In genomic region chr14:100629098-100629497, GRCh38 we compare ENCODE assay signal across 17 cellular contexts. TPM values are rescaled to one million over a fixed set of nuclear protein-coding genes. Genes with fewer than 3 reads are reported as not detected.
A peak's percentile ranks its signal among the peaks of the same experiment; 100 is the strongest.
DNase-seq lines count a peak whose midpoint lies in the region; ATAC-seq and TF ChIP-seq lines count a peak whose summit lies in the region.
"Had no signal": no experiment of that assay in that cellular context is flagged by ENCODE, and none has a peak within 500 bp of the region (broad histone marks: within the 10 kb centered on the region; RNA-seq: fewer than 3 reads in every experiment).

No MANE protein-coding gene starts in this region.

- H3K27ac ChIP-seq in HEK293 (ENCODE audit: extremely low read depth, low read depth, low read length) (no peak overlapping the region), Panc1 (ENCODE audit: low read length) (no peak overlapping the region), osteoblast (ENCODE audit: low read depth, low read length) (no peak overlapping the region)
- H3K27ac ChIP-seq: A549, SJSA1 had no signal

- H3K27me3 ChIP-seq in Panc1 (ENCODE audit: control insufficient read depth, insufficient read depth, low read length) (no peaks in the 10 kb centered on the region), osteoblast (ENCODE audit: insufficient read depth, low read length) (peaks cover 33% of the 10 kb centered on the region)
- H3K27me3 ChIP-seq: BE2C had no signal

- no peak for TF ChIP-seq CTCF in HEK293 (tag by site-specific recombination; IDR thresholded peaks at IDR 0.05)
- TF ChIP-seq CTCF in Panc1 (IDR thresholded peaks at IDR 0.05), result no peak
- no peak for TF ChIP-seq CTCF in osteoblast (IDR thresholded peaks at IDR 0.05; ENCODE audit: extremely low read depth, low read depth, low read length)

- H3K9me3 ChIP-seq in HEK293 (ENCODE audit: control insufficient read depth, insufficient read depth, low read depth, low read length), result no peaks in the 10 kb centered on the region
- H3K9me3 ChIP-seq in Panc1 (ENCODE audit: control insufficient read depth, insufficient read depth, low read depth, low read length), result no peaks in the 10 kb centered on the region
- H3K9me3 ChIP-seq in osteoblast (ENCODE audit: low read depth, low read length), result no peaks in the 10 kb centered on the region
- H3K9me3 ChIP-seq: A549, BE2C, SJSA1 had no signal

- H3K4me3 ChIP-seq in HEK293 (ENCODE audit: low read depth, low read length), result no peak overlapping the region
- H3K4me3 ChIP-seq in Panc1 (ENCODE audit: low read depth in 2 of 2, low read length in 2 of 2), result no peak overlapping the region
- H3K4me3 ChIP-seq in osteoblast (ENCODE audit: insufficient read depth, low read length), result no peak overlapping the region
- H3K4me3 ChIP-seq: A549, SJSA1 had no signal

- no peak overlapping the region for H2AFZ ChIP-seq in osteoblast (ENCODE audit: low read length)

- no peaks in the 10 kb centered on the region for H3K79me2 ChIP-seq in osteoblast (ENCODE audit: insufficient read depth, low read length)

- intact Hi-C loops in Panc1 (cut with micrococcal nuclease; ENCODE audit: unreplicated experiment), result no loop called here

- peak; percentile 67 for DNase-seq in DMS 273 (lab: John Stamatoyannopoulos, UW; ENCODE audit: unreplicated experiment)
- DNase-seq in Panc1 (ENCODE audit: low read depth, low spot score), result no peak
- DNase-seq in osteoblast (ENCODE audit: insufficient read length, low spot score, missing footprints), result peak; percentile 13
- DNase-seq in activated CD4-positive, alpha-beta T cell treated with anti-CD3 and anti-CD28 coated beads for 48 hours, result no peak
- DNase-seq: BE2C; DMS79 treated with DMSO at 0.1 percent for 48 hours; KBM-7; NCI-H1694; NCI-H2081 treated with DMSO at 0.1 percent for 48 hours; NCI-H526 treated with DMSO at 0.1 percent for 48 hours; NK-92 treated with Interleukin-12 subunit alpha and Interleukin-12 subunit beta, amount 100 ng/mL, for 24 hours; T-helper 1 cell had no signal

- H3K36me3 ChIP-seq in HEK293 (ENCODE audit: control insufficient read depth in 2 of 2, insufficient read depth in 1 of 2, low read length in 2 of 2), result no peaks in the 10 kb centered on the region
- H3K36me3 ChIP-seq in Panc1 (ENCODE audit: control insufficient read depth, insufficient read depth, low read length), result no peaks in the 10 kb centered on the region
- H3K36me3 ChIP-seq in osteoblast (ENCODE audit: insufficient read depth, low read length), result no peaks in the 10 kb centered on the region
- H3K36me3 ChIP-seq: BE2C, SJSA1 had no signal

- in situ Hi-C loops in Panc1 (cut with HindIII; ENCODE audit: low pct_unique_long_range_greater_than_20kb, low sequenced_read_pairs), result no loop called here

- H3K4me1 ChIP-seq in HEK293 (ENCODE audit: control insufficient read depth, insufficient read depth, low read length), result no peaks in the 10 kb centered on the region
- H3K4me1 ChIP-seq in Panc1 (ENCODE audit: control insufficient read depth, insufficient read depth, low read length), result no peaks in the 10 kb centered on the region
- H3K4me1 ChIP-seq in osteoblast (ENCODE audit: insufficient read depth, low read length), result no peaks in the 10 kb centered on the region
- H3K4me1 ChIP-seq: A549, SJSA1 had no signal

- ATAC-seq in Panc1, result 0 out of 2 replicates have a peak, but pooled peaks have one; percentile 45
- no peak for ATAC-seq in HG02852 (IDR thresholded peaks at IDR 0.05; ENCODE audit: unreplicated experiment)
- no peak for ATAC-seq in GM21717 (IDR thresholded peaks at IDR 0.05; ENCODE audit: unreplicated experiment)

- BruUV-seq in Panc1 (replicated peaks; lab: Mats Ljungman, UMichigan), result no TSS peak

- no peak overlapping the region for H3K4me2 ChIP-seq in osteoblast (ENCODE audit: insufficient read depth, low read length)
- H3K4me2 ChIP-seq: A549 had no signal

- CTCF ChIA-PET in HEK293 (lab: Yijun Ruan, JAX) (interaction anchor here (0.7 to 1.0 kb wide), 2 partner anchors 16 to 236 kb away, joined by 3 to 4 read pairs; no protein-coding TSS in a partner anchor), Panc1 (lab: Charles Lee) (no interaction called here)

- H4K20me1 ChIP-seq in osteoblast (ENCODE audit: insufficient read depth, low read length), result no peaks in the 10 kb centered on the region

- POLR2A ChIA-PET in HEK293 (lab: Yijun Ruan, JAX) (no interaction called here), Panc1 (lab: Charles Lee) (no interaction called here)

TF ChIP-seq in HEK293, 187 proteins besides CTCF, POLR2A, EP300 and RAD21:
- no peak for TF ChIP-seq MZF1 (tag by site-specific recombination; IDR thresholded peaks at IDR 0.05; ENCODE audit: borderline replicate concordance)
- no peak for TF ChIP-seq ZNF214 (tag by site-specific recombination; IDR thresholded peaks at IDR 0.05; ENCODE audit: borderline replicate concordance)
- TF ChIP-seq ZBTB17 (tag by site-specific recombination; IDR thresholded peaks at IDR 0.05), result no peak
- TF ChIP-seq ZIC2 (tag by site-specific recombination; IDR thresholded peaks at IDR 0.05), result 0 out of 2 replicates have a peak, but pooled peaks have one; percentile 27
- TF ChIP-seq, protein P1, sequence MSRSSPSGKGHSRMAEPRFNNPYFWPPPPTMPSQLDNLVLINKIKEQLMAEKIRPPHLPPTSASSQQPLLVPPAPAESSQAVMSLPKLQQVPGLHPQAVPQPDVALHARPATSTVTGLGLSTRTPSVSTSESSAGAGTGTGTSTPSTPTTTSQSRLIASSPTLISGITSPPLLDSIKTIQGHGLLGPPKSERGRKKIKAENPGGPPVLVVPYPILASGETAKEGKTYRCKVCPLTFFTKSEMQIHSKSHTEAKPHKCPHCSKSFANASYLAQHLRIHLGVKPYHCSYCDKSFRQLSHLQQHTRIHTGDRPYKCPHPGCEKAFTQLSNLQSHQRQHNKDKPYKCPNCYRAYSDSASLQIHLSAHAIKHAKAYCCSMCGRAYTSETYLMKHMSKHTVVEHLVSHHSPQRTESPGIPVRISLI (tag by site-specific recombination; IDR thresholded peaks at IDR 0.05), result no peak
- TF ChIP-seq KLF8 (tag by site-specific recombination; IDR thresholded peaks at IDR 0.05), result no peak

RNA-seq across cellular contexts. Expression of gene BEGAIN, which starts 41.9 kb away (rescaled TPM):
- total RNA-seq in Panc1 (2021; ENCODE audit: unreplicated experiment) (26.5 TPM), osteoblast (1.1 TPM in 1 of 2 replicates, not detected in the other)
- polyA plus RNA-seq in Panc1 (2012; ENCODE audit: insufficient read length), result 37.2 TPM
- total RNA-seq: SJSA1 had no signal

Comparison
In these comparisons a context has a peak if more than half of its experiments do, and no peak if none do; other contexts are left out.
1. DNase-seq: peak in DMS 273 (single experiment) and osteoblast (single experiment); none in Panc1 (single experiment) and activated CD4-positive, alpha-beta T cell treated with anti-CD3 and anti-CD28 coated beads for 48 hours (single experiment).
2. RNA of gene BEGAIN, which starts 41.9 kb away (total RNA-seq): 26.5 TPM in Panc1 (single experiment); 1.1 TPM in osteoblast; every median in the first group is over 10 times any median in the second.